24 cellular contexts compared by ENCODE assay signal in genomic region chr18:59681521-59682004, GRCh38. TPM values are rescaled to one million over a fixed set of nuclear protein-coding genes. Genes with fewer than 3 reads are reported as not detected.
DNase-seq lines count a peak whose midpoint lies in the region; ATAC-seq and TF ChIP-seq lines count a peak whose summit lies in the region.
"Had no signal": no experiment of that assay in that cellular context is flagged by ENCODE, and none has a peak within 500 bp of the region (broad histone marks: within the 10 kb centered on the region; RNA-seq: fewer than 3 reads in every experiment).

No MANE protein-coding gene starts in this region.

- H3K27me3 ChIP-seq in endodermal cell (ENCODE audit: control insufficient read depth, insufficient read depth, low read length, poor library complexity, severe bottlenecking), result peaks cover 60% of the 10 kb centered on the region
- no peaks in the 10 kb centered on the region for H3K27me3 ChIP-seq in rectal smooth muscle tissue (ENCODE audit: control insufficient read depth, insufficient read depth, low read length)
- no peaks in the 10 kb centered on the region for H3K27me3 ChIP-seq in PC-3 (ENCODE audit: low read length)
- H3K27me3 ChIP-seq: right atrium auricular region had no signal

- H3K9ac ChIP-seq in endodermal cell (ENCODE audit: extremely low read depth, low read length, poor library complexity, severe bottlenecking), result no peak overlapping the region
- no peak overlapping the region for H3K9ac ChIP-seq in rectal smooth muscle tissue (ENCODE audit: low read length)
- no peak overlapping the region for H3K9ac ChIP-seq in PC-3 (ENCODE audit: low read length)

- no peaks in the 10 kb centered on the region for H3K9me3 Mint-ChIP-seq in endodermal cell
- H3K9me3 Mint-ChIP-seq: activated CD4-positive, alpha-beta memory T cell treated with anti-CD3 and anti-CD28 coated beads, Interleukin-2, amount 10 ng/mL, durations not matched to agents 7 days and 5 days; activated naive CD8-positive, alpha-beta T cell treated with anti-CD3 and anti-CD28 coated beads, Interleukin-2, amount 50 U/mL, for 24 hours had no signal

- CTCF ChIA-PET in PC-3 (lab: Charles Lee), result no interaction called here

- DNase-seq in NCI-H1417 (lab: John Stamatoyannopoulos, UW) (peak in 2 of 3 experiments; percentile 60 to 80), NCI-H1417 treated with DMSO at 0.1 percent for 48 hours (lab: John Stamatoyannopoulos, UW) (no peak), NCI-H2171 (lab: John Stamatoyannopoulos, UW) (peak; percentile 33), endodermal cell (peak; percentile 82), PC-3 (no peak), medulla oblongata (ENCODE audit: extremely low spot score) (no peak), NCI-H187 treated with DMSO at 0.1 percent for 48 hours (lab: John Stamatoyannopoulos, UW) (no peak)
- DNase-seq: 8988T; activated CD4-positive, alpha-beta memory T cell treated with anti-CD3 and anti-CD28 coated beads, Interleukin-2, amount 10 ng/mL, durations not matched to agents 7 days and 5 days; activated CD4-positive, CD25-positive, alpha-beta regulatory T cell; activated effector memory CD4-positive, alpha-beta T cell treated with anti-CD3 and anti-CD28 coated beads, Interleukin-2, amount 50 U/mL, for 16 hours; activated naive CD8-positive, alpha-beta T cell treated with anti-CD3 and anti-CD28 coated beads, Interleukin-2, amount 50 U/mL, for 24 hours; CD4-positive, alpha-beta memory T cell; cerebellar nuclear complex; DMS53; foreskin fibroblast; MV-4-11; NCI-H2081; stimulated activated CD4-positive, alpha-beta T cell treated with anti-CD3 and anti-CD28 coated beads, Interleukin-12 subunit alpha, Interleukin-12 subunit beta, amount 100 ng/mL, for 4 hours; stomach; trophoblast cell had no signal

- H3K79me2 ChIP-seq in PC-3 (ENCODE audit: low read length), result peaks cover 94% of the 10 kb centered on the region

- H3K36me3 Mint-ChIP-seq in endodermal cell (ENCODE audit: low read depth), result no peaks in the 10 kb centered on the region
- H3K36me3 Mint-ChIP-seq: CD4-positive, alpha-beta memory T cell had no signal

- 20 to 48% methylated on average over 4 to 6 of the region's 6 CpGs for WGBS in endodermal cell (ENCODE audit: insufficient coverage in 1 of 2, insufficient read length in 1 of 2), 2 experiments

- intact Hi-C loops in PC-3 (cut with micrococcal nuclease), result no loop called here

- H3K9me3 ChIP-seq in endodermal cell (ENCODE audit: control insufficient read depth, low read length) (no peaks in the 10 kb centered on the region), PC-3 (ENCODE audit: low read length) (no peaks in the 10 kb centered on the region)
- H3K9me3 ChIP-seq: right atrium auricular region, stomach had no signal

- no peak for TF ChIP-seq CTCF in endodermal cell (conservative IDR thresholded peaks at IDR 0.05)
- no peak for TF ChIP-seq CTCF in PC-3 (conservative IDR thresholded peaks at IDR 0.05; ENCODE audit: low read depth, low read length)

- H3K36me3 ChIP-seq in endodermal cell (ENCODE audit: control insufficient read depth, insufficient read depth, low read length) (no peaks in the 10 kb centered on the region), rectal smooth muscle tissue (ENCODE audit: control insufficient read depth, insufficient read depth, low read length) (no peaks in the 10 kb centered on the region), PC-3 (ENCODE audit: low read depth, low read length) (no peaks in the 10 kb centered on the region)
- H3K36me3 ChIP-seq: right atrium auricular region, stomach had no signal

- no peaks in the 10 kb centered on the region for H4K20me1 ChIP-seq in PC-3 (ENCODE audit: low read length)

- no peak overlapping the region for H3K4me3 ChIP-seq in endodermal cell (ENCODE audit: low read length)
- H3K4me3 ChIP-seq in rectal smooth muscle tissue (ENCODE audit: low read length), result no peak overlapping the region
- H3K4me3 ChIP-seq in PC-3 (ENCODE audit: low read length), result no peak overlapping the region
- H3K4me3 ChIP-seq: right atrium auricular region, stomach had no signal

- no peak overlapping the region for H3K4me3 Mint-ChIP-seq in endodermal cell
- H3K4me3 Mint-ChIP-seq: activated CD4-positive, alpha-beta memory T cell treated with anti-CD3 and anti-CD28 coated beads, Interleukin-2, amount 10 ng/mL, durations not matched to agents 7 days and 5 days; activated naive CD8-positive, alpha-beta T cell treated with anti-CD3 and anti-CD28 coated beads, Interleukin-2, amount 50 U/mL, for 24 hours; CD4-positive, alpha-beta memory T cell had no signal

- BruUV-seq in PC-3 (replicated peaks; lab: Mats Ljungman, UMichigan), result no TSS peak

- H3K4me1 Mint-ChIP-seq in endodermal cell, result peaks cover 47% of the 10 kb centered on the region
- H3K4me1 Mint-ChIP-seq: activated CD4-positive, alpha-beta memory T cell treated with anti-CD3 and anti-CD28 coated beads, Interleukin-2, amount 10 ng/mL, durations not matched to agents 7 days and 5 days; activated naive CD8-positive, alpha-beta T cell treated with anti-CD3 and anti-CD28 coated beads, Interleukin-2, amount 50 U/mL, for 24 hours; CD4-positive, alpha-beta memory T cell had no signal

- H3K4me1 ChIP-seq in endodermal cell (ENCODE audit: control insufficient read depth, insufficient read depth, low read length) (peaks cover 7% of the 10 kb centered on the region), rectal smooth muscle tissue (ENCODE audit: control insufficient read depth, insufficient read depth, low read length) (peaks cover 37% of the 10 kb centered on the region), PC-3 (ENCODE audit: insufficient read depth, low read length) (no peaks in the 10 kb centered on the region)
- H3K4me1 ChIP-seq: right atrium auricular region had no signal

- no peaks in the 10 kb centered on the region for H3K9me2 ChIP-seq in PC-3 (replicated peaks; ENCODE audit: low read length)

- H2AFZ ChIP-seq in PC-3 (ENCODE audit: low read length), result no peak overlapping the region

- ATAC-seq in PC-3, result no peak
- ATAC-seq: activated naive CD8-positive, alpha-beta T cell treated with anti-CD3 and anti-CD28 coated beads, Interleukin-2, amount 50 U/mL, for 24 hours; HCT116 had no signal

- H3K27ac Mint-ChIP-seq in endodermal cell, result no peak overlapping the region
- H3K27ac Mint-ChIP-seq: activated CD4-positive, alpha-beta memory T cell treated with anti-CD3 and anti-CD28 coated beads, Interleukin-2, amount 10 ng/mL, durations not matched to agents 7 days and 5 days; activated naive CD8-positive, alpha-beta T cell treated with anti-CD3 and anti-CD28 coated beads, Interleukin-2, amount 50 U/mL, for 24 hours; CD4-positive, alpha-beta memory T cell had no signal

- H3K27ac ChIP-seq in endodermal cell (ENCODE audit: low read depth, low read length) (no peak overlapping the region), rectal smooth muscle tissue (ENCODE audit: low read depth, low read length) (peak overlapping the region; percentile 91), PC-3 (ENCODE audit: low read length) (no peak overlapping the region)
- H3K27ac ChIP-seq: right atrium auricular region, stomach had no signal

- H3K27me3 Mint-ChIP-seq in endodermal cell (ENCODE audit: insufficient read depth), result peaks cover 66% of the 10 kb centered on the region
- H3K27me3 Mint-ChIP-seq: activated CD4-positive, alpha-beta memory T cell treated with anti-CD3 and anti-CD28 coated beads, Interleukin-2, amount 10 ng/mL, durations not matched to agents 7 days and 5 days had no signal

- no peak overlapping the region for H3K4me2 ChIP-seq in PC-3 (ENCODE audit: low read length)

- no peaks in the 10 kb centered on the region for H3F3A ChIP-seq in PC-3 (ENCODE audit: low read length, unreplicated experiment)

- POLR2A ChIA-PET in PC-3 (lab: Charles Lee; ENCODE audit: unreplicated experiment), result no interaction called here

RNA-seq across cellular contexts. Expression of gene CCBE1, which starts 15.7 kb away (rescaled TPM):
- total RNA-seq in endodermal cell (1 to 10 TPM in 1 of 2 donors, under 1 TPM in 1; 1.00 to 2.9 TPM), PC-3 (2014; rRNA removed) (13.9 and 20.8 TPM in 2 replicates)
- polyA plus RNA-seq in endodermal cell (2013, experiment 1 of 2), result 2.2 TPM
- polyA plus RNA-seq in endodermal cell (2013, experiment 2 of 2), result 3.4 TPM
- total RNA-seq: activated CD4-positive, alpha-beta memory T cell treated with anti-CD3 and anti-CD28 coated beads, Interleukin-2, amount 10 ng/mL, durations not matched to agents 7 days and 5 days; CD4-positive, alpha-beta memory T cell had no signal
- polyA plus RNA-seq: CD4-positive, alpha-beta memory T cell had no signal

Comparison
In these comparisons a context has a peak if more than half of its experiments do, and no peak if none do; other contexts are left out.
1. DNase-seq: peak in NCI-H1417 (2 of 3), NCI-H2171 (single experiment) and endodermal cell (single experiment); none in NCI-H1417 treated with DMSO at 0.1 percent for 48 hours (single experiment), PC-3 (single experiment), medulla oblongata (single experiment) and NCI-H187 treated with DMSO at 0.1 percent for 48 hours (single experiment).